Comparison of ENCODE assay signal across 33 cellular contexts in the genomic region with DNA sequence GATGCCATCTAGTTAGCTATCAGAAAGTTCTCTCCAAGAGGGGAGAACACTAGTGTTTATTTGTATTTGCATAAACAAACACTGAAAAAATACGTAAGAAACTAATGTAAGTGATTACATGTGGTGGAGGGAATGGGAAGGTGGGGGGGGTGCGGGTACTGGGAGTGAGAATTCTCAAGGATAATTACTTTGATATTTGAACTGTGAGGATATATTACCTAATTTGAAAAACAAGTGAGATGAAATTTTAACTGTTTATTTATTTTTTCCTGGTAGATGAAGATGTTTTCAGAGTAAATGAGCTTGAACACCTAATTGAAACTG. TPM values are rescaled to one million over a fixed set of nuclear protein-coding genes. Genes with fewer than 3 reads are reported as not detected.
DNase-seq lines count a peak whose midpoint lies in the region; ATAC-seq, FAIRE-seq and TF ChIP-seq lines count a peak whose summit lies in the region.
"Had no signal": no experiment of that assay in that cellular context is flagged by ENCODE, and none has a peak within 500 bp of the region (broad histone marks: within the 10 kb centered on the region; RNA-seq: fewer than 3 reads in every experiment).

No MANE protein-coding gene starts in this region.

- no peaks in the 10 kb centered on the region for H3K9me3 ChIP-seq in HepG2 (ENCODE audit: low read length)
- no peaks in the 10 kb centered on the region for H3K9me3 ChIP-seq in neutrophil
- H3K9me3 ChIP-seq in upper lobe of right lung: no peaks in the 10 kb centered on the region
- H3K9me3 ChIP-seq: ascending aorta, esophagus muscularis mucosa, psoas muscle, sigmoid colon, SK-N-SH had no signal

- H3K27me3 Mint-ChIP-seq in natural killer cell (ENCODE audit: low read depth in 2 of 2): peaks cover 5% of the 10 kb centered on the region in 2 donors
- H3K27me3 Mint-ChIP-seq in natural killer cell treated with Interleukin-12 subunit alpha and Interleukin-12 subunit beta and Interleukin-15 and Interleukin-18, amount 100 ng/mL, for 72 hours: peaks cover 6 to 8% of the 10 kb centered on the region in 2 donors

- no peaks in the 10 kb centered on the region for H3K9me3 Mint-ChIP-seq in natural killer cell
- H3K9me3 Mint-ChIP-seq in natural killer cell treated with Interleukin-12 subunit alpha and Interleukin-12 subunit beta and Interleukin-15 and Interleukin-18, amount 100 ng/mL, for 72 hours: no peaks in the 10 kb centered on the region
- H3K9me3 Mint-ChIP-seq: activated T-cell treated with anti-CD3 and anti-CD28 coated beads, Interleukin-2, amount 50 U/mL, for 24 hours had no signal

- no peaks in the 10 kb centered on the region for H3K36me3 ChIP-seq in HepG2 (replicated peaks in 1 of 2; ENCODE audit: control insufficient read depth in 1 of 2, insufficient read depth in 2 of 2, low read length in 2 of 2)
- H3K36me3 ChIP-seq in neutrophil: no peaks in the 10 kb centered on the region
- no peaks in the 10 kb centered on the region for H3K36me3 ChIP-seq in upper lobe of right lung
- H3K36me3 ChIP-seq: ascending aorta, esophagus muscularis mucosa, sigmoid colon had no signal

- peak overlapping the region in 1 of 2 donors; percentile 78 for H3K27ac Mint-ChIP-seq in natural killer cell
- H3K27ac Mint-ChIP-seq in natural killer cell treated with Interleukin-12 subunit alpha and Interleukin-12 subunit beta and Interleukin-15 and Interleukin-18, amount 100 ng/mL, for 72 hours: no peak overlapping the region
- H3K27ac Mint-ChIP-seq: activated T-cell treated with anti-CD3 and anti-CD28 coated beads, Interleukin-2, amount 50 U/mL, for 24 hours; T-helper 17 cell had no signal

- TF ChIP-seq POLR2A in HepG2 (IDR thresholded peaks at IDR 0.05; ENCODE audit: insufficient read depth in 1 of 2, low read depth in 2 of 2, low read length in 2 of 2): no peak

- no peak overlapping the region for H2AFZ ChIP-seq in HepG2 (ENCODE audit: low read length)
- H2AFZ ChIP-seq: PC-9 had no signal

- H3K4me1 Mint-ChIP-seq in natural killer cell: peaks cover 8 to 9% of the 10 kb centered on the region in 2 donors
- peaks cover 5 to 6% of the 10 kb centered on the region in 2 donors for H3K4me1 Mint-ChIP-seq in natural killer cell treated with Interleukin-12 subunit alpha and Interleukin-12 subunit beta and Interleukin-15 and Interleukin-18, amount 100 ng/mL, for 72 hours (ENCODE audit: low read depth in 2 of 2)

- no peak overlapping the region for H3K27ac ChIP-seq in HepG2 (ENCODE audit: extremely low read length, insufficient read depth, low read length)
- H3K27ac ChIP-seq in neutrophil: peak overlapping the region; percentile 47
- H3K27ac ChIP-seq in upper lobe of right lung: peak overlapping the region; percentile 1
- no peak overlapping the region for H3K27ac ChIP-seq in dorsolateral prefrontal cortex
- H3K27ac ChIP-seq: ascending aorta, coronary artery, esophagus muscularis mucosa, HL-60, PC-9, psoas muscle, sigmoid colon had no signal

- no peak overlapping the region for H3K9ac ChIP-seq in HepG2 (ENCODE audit: insufficient read depth, low read depth, low read length)
- H3K9ac ChIP-seq: SK-N-SH had no signal

- no peaks in the 10 kb centered on the region for H3K79me2 ChIP-seq in HepG2 (ENCODE audit: insufficient read depth, low read length)

- peak overlapping the region; percentile 77 for H3K4me2 ChIP-seq in HepG2 (ENCODE audit: low read depth, low read length)
- H3K4me2 ChIP-seq: PC-9, SK-N-SH had no signal

- TF ChIP-seq EP300 in HepG2 (IDR thresholded peaks at IDR 0.05; ENCODE audit: low read depth in 2 of 2, low read length in 2 of 2) (no peak), HepG2 (CRISPR knock-in tag; IDR thresholded peaks at IDR 0.05; ENCODE audit: borderline replicate concordance) (no peak)

- ATAC-seq in natural killer cell: no peak
- no peak for ATAC-seq in natural killer cell treated with Interleukin-12 subunit alpha and Interleukin-12 subunit beta and Interleukin-15 and Interleukin-18, amount 100 ng/mL, for 72 hours
- no peak for ATAC-seq in HepG2
- ATAC-seq in upper lobe of right lung: no peak
- ATAC-seq: psoas muscle, T-helper 17 cell had no signal

- CTCF ChIA-PET in HepG2 (lab: Yijun Ruan, JAX; ENCODE audit: low intra/inter-chr PET ratio, low total read pairs): interaction anchor here (1.2 kb wide), 1 partner anchor 55 kb away, joined by 5 read pairs; a partner anchor contains a TSS

- TF ChIP-seq CTCF in natural killer cell (IDR thresholded peaks at IDR 0.05) (no peak), HepG2 (CRISPR knock-in tag; IDR thresholded peaks at IDR 0.05) (no peak), neutrophil (IDR thresholded peaks at IDR 0.05) (no peak), upper lobe of right lung (IDR thresholded peaks at IDR 0.05) (no peak), dorsolateral prefrontal cortex (IDR thresholded peaks at IDR 0.05 in 54 of 56, conservative IDR thresholded peaks at IDR 0.05 in 2 of 56; ENCODE audit: low read depth in 1 of 56, partially characterized antibody in 56 of 56) (no peak)

- BruUV-seq in HepG2 (replicated peaks; lab: Mats Ljungman, UMichigan): no TSS peak

- intact Hi-C loops in natural killer cell (cut with micrococcal nuclease) (no loop called here), HepG2 (cut with micrococcal nuclease; ENCODE audit: unreplicated experiment) (no loop called here), upper lobe of right lung (cut with DNase I) (no loop called here), dorsolateral prefrontal cortex (cut with DNase I) (no loop called here)

- TF ChIP-seq RAD21 in HepG2 (CRISPR knock-in tag; IDR thresholded peaks at IDR 0.05): no peak

- WGBS in HepG2 (ENCODE audit: low lambda C conversion rate): 6% methylated on average over 2 of the region's 2 CpGs

- FAIRE-seq in HepG2 (lab: Jason Lieb, UNC): no peak
- FAIRE-seq: endometrium, H1, TTC549, urothelium cell line had no signal

- H3K27me3 ChIP-seq in HepG2 (ENCODE audit: control insufficient read depth in 1 of 2, insufficient read depth in 2 of 2, low read length in 2 of 2) (peaks cover 2 to 25% of the 10 kb centered on the region in 2 experiments; a peak in 3 of 5 replicates), neutrophil (no peaks in the 10 kb centered on the region), upper lobe of right lung (no peaks in the 10 kb centered on the region), dorsolateral prefrontal cortex (no peaks in the 10 kb centered on the region)
- H3K27me3 ChIP-seq: ascending aorta, sigmoid colon had no signal

- peak overlapping the region; percentile 25 for H3K4me3 Mint-ChIP-seq in natural killer cell
- H3K4me3 Mint-ChIP-seq in natural killer cell treated with Interleukin-12 subunit alpha and Interleukin-12 subunit beta and Interleukin-15 and Interleukin-18, amount 100 ng/mL, for 72 hours: no peak overlapping the region
- H3K4me3 Mint-ChIP-seq: activated T-cell treated with anti-CD3 and anti-CD28 coated beads, Interleukin-2, amount 50 U/mL, for 24 hours; T-helper 17 cell had no signal

- in situ Hi-C loops in HepG2 (cut with HindIII; ENCODE audit: extremely low pct_ligation_motif_present, low pct_unique_long_range_greater_than_20kb): no loop called here

- DNase-seq in natural killer cell: no peak
- no peak for DNase-seq in natural killer cell treated with Interleukin-12 subunit alpha and Interleukin-12 subunit beta and Interleukin-15 and Interleukin-18, amount 100 ng/mL, for 72 hours (ENCODE audit: low spot score)
- no peak for DNase-seq in HepG2 (ENCODE audit: low spot score)
- DNase-seq in upper lobe of right lung: no peak
- DNase-seq in dorsolateral prefrontal cortex: no peak
- no peak for DNase-seq in stimulated activated CD4-positive, alpha-beta T cell treated with anti-CD3 and anti-CD28 coated beads, Interleukin-12 subunit alpha, Interleukin-12 subunit beta, amount 100 ng/mL, for 4 hours
- DNase-seq in HCEC 1CT: no peak
- DNase-seq: 8988T; activated CD4-positive, alpha-beta T cell treated with anti-CD3 and anti-CD28 coated beads, Interleukin-2, amount 50 U/mL, for 1 hour; activated CD4-positive, CD25-positive, alpha-beta regulatory T cell; activated effector memory CD4-positive, alpha-beta T cell treated with anti-CD3 and anti-CD28 coated beads, Interleukin-2, amount 50 U/mL, for 16 hours; activated T-cell treated with anti-CD3 and anti-CD28 coated beads, Interleukin-2, amount 50 U/mL, for 24 hours; DND-41; foreskin fibroblast; NCI-H1436 treated with DMSO at 0.1 percent for 48 hours; NCI-H2227 treated with DMSO at 0.1 percent for 48 hours; NCI-H526 treated with DMSO at 0.1 percent for 48 hours; NK-92 treated with Interleukin-12 subunit alpha and Interleukin-12 subunit beta, amount 100 ng/mL, for 24 hours; PC-9; psoas muscle; sigmoid colon; SK-N-SH; stimulated activated CD4-positive, alpha-beta T cell treated with anti-CD3 and anti-CD28 coated beads, Interleukin-4, amount 100 ng/mL, for 24 hours; T-helper 17 cell had no signal

- H4K20me1 ChIP-seq in HepG2 (ENCODE audit: insufficient read depth, low read length): no peaks in the 10 kb centered on the region

- H3K4me3 ChIP-seq in HepG2 (replicated peaks in 1 of 3; ENCODE audit: insufficient read depth in 1 of 3, low read depth in 2 of 3, low read length in 3 of 3) (peak overlapping the region in 1 of 3 experiments; percentile 55; a peak in 1 of 6 replicates), neutrophil (ENCODE audit: low read depth in 1 of 2, low read length in 1 of 2) (no peak overlapping the region), upper lobe of right lung (no peak overlapping the region), dorsolateral prefrontal cortex (no peak overlapping the region)
- H3K4me3 ChIP-seq: ascending aorta, coronary artery, esophagus muscularis mucosa, PC-9, psoas muscle, sigmoid colon had no signal

- H3K36me3 Mint-ChIP-seq in natural killer cell: no peaks in the 10 kb centered on the region
- no peaks in the 10 kb centered on the region for H3K36me3 Mint-ChIP-seq in natural killer cell treated with Interleukin-12 subunit alpha and Interleukin-12 subunit beta and Interleukin-15 and Interleukin-18, amount 100 ng/mL, for 72 hours

- H3K4me1 ChIP-seq in HepG2 (ENCODE audit: insufficient read depth, low read length): peaks cover 62% of the 10 kb centered on the region
- peaks cover 10 to 11% of the 10 kb centered on the region in 2 experiments for H3K4me1 ChIP-seq in neutrophil (ENCODE audit: control insufficient read depth in 1 of 2, insufficient read depth in 1 of 2, low read depth in 1 of 2, low read length in 1 of 2)
- H3K4me1 ChIP-seq in upper lobe of right lung: peaks cover 5% of the 10 kb centered on the region
- H3K4me1 ChIP-seq: ascending aorta, esophagus muscularis mucosa, psoas muscle, sigmoid colon had no signal

- POLR2A ChIA-PET in HepG2 (lab: Yijun Ruan, JAX): interaction anchor here (0.7 to 3.8 kb wide), 5 partner anchors 8 to 55 kb away, joined by 3 to 19 read pairs (median 7); a partner anchor contains a TSS

RNA-seq across cellular contexts. Expression of a gene that starts 54.7 kb away (rescaled TPM):
- total RNA-seq in natural killer cell (10 to 100 TPM in 1 of 3 donors, 1 to 10 TPM in 2; 3.6 to 27.5 (median 3.7) TPM), HepG2 (2016; rRNA removed; fragmentation: Illumina TruSeq; extraction: Trizol) (34.1 and 68.1 TPM in 2 replicates), upper lobe of right lung (231 TPM), dorsolateral prefrontal cortex (100 to 1,000 TPM in 20 of 120 experiments, 10 to 100 TPM in 100; 19.7 to 440 (median 56.8) TPM)
- total RNA-seq in natural killer cell treated with Interleukin-12 subunit alpha and Interleukin-12 subunit beta and Interleukin-15 and Interleukin-18, amount 100 ng/mL, for 72 hours: 10 to 100 TPM; 36.8 to 43.0 TPM
- total RNA-seq in HepG2 (2016; cell fraction: cytosol; rRNA removed; fragmentation: Illumina TruSeq; extraction: Trizol; ENCODE audit: low read depth): 13.4 and 14.2 TPM in 2 replicates
- 26.8 and 72.7 TPM in 2 replicates for total RNA-seq in HepG2 (2016; cell fraction: insoluble cytoplasmic fraction; rRNA removed; fragmentation: Illumina TruSeq; extraction: Trizol)
- 33.1 and 34.4 TPM in 2 replicates for total RNA-seq in HepG2 (2016; cell fraction: membrane; rRNA removed; fragmentation: Illumina TruSeq; extraction: Trizol)
- total RNA-seq in HepG2 (2016; cell fraction: nucleus; rRNA removed; fragmentation: Illumina TruSeq; extraction: Trizol): 81.5 and 95.8 TPM in 2 replicates
- 629 and 1,104 TPM in 2 replicates for polyA plus RNA-seq in HepG2 (2011; rRNA removed)
- 292 and 298 TPM in 2 replicates for polyA plus RNA-seq in HepG2 (2011; cell fraction: cytosol; rRNA removed)
- polyA plus RNA-seq in HepG2 (2011; cell fraction: nucleus; rRNA removed): 3,652 and 4,474 TPM in 2 replicates
- polyA plus RNA-seq in HepG2 (2012): 463 and 546 TPM in 2 replicates
- 9.2 and 10.7 TPM in 2 replicates for polyA plus RNA-seq in HepG2 (2016; cell fraction: cytosol; fragmentation: Illumina TruSeq; extraction: Trizol; ENCODE audit: low read depth)
- 34.1 and 41.6 TPM in 2 replicates for polyA plus RNA-seq in HepG2 (2016; cell fraction: insoluble cytoplasmic fraction; fragmentation: Illumina TruSeq; extraction: Trizol; ENCODE audit: low read depth)
- 24.8 and 25.3 TPM in 2 replicates for polyA plus RNA-seq in HepG2 (2016; cell fraction: membrane; fragmentation: Illumina TruSeq; extraction: Trizol; ENCODE audit: low read depth)
- polyA plus RNA-seq in HepG2 (2016; cell fraction: nucleus; fragmentation: Illumina TruSeq; extraction: Trizol; ENCODE audit: insufficient read depth, low read depth): 253 and 267 TPM in 2 replicates
- polyA minus RNA-seq in HepG2 (2011; rRNA and poly(A)+ RNA removed; ENCODE audit: low replicate concordance): 238 and 645 TPM in 2 replicates
- 122 and 136 TPM in 2 replicates for polyA minus RNA-seq in HepG2 (2011; cell fraction: cytosol; rRNA and poly(A)+ RNA removed)
- polyA minus RNA-seq in HepG2 (2011; cell fraction: nucleus; rRNA and poly(A)+ RNA removed): 312 and 405 TPM in 2 replicates

Comparison
In these comparisons a context has a peak if more than half of its experiments do, and no peak if none do; other contexts are left out.
1. H3K27ac ChIP-seq: peak in neutrophil (single experiment) and upper lobe of right lung (single experiment); none in HepG2 (single experiment) and dorsolateral prefrontal cortex (0 of 59).